ENCODE assay signal across 15 cellular contexts in the genomic region with DNA sequence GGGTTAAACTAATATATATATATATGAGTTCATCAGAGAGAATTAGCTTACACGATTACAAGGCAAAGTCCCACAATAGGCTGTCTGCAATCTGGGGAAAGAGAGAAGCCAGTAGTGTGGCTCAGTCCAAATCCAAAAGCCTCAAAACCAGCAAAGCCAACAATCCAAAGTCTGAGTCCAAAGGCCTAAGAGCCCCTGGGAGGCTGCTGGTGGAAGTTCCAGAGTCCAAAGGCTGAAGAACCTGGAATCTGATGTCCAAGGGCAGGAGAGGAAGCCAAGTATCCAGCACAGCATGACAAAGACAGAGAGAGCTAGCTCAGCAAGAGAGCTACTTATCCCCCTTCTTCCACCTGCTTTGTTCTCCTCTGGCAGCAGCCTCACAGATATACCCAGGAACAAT.
DNase-seq lines count a peak whose midpoint lies in the region; ATAC-seq, FAIRE-seq and TF ChIP-seq lines count a peak whose summit lies in the region.
"Had no signal": no experiment of that assay in that cellular context is flagged by ENCODE, and none has a peak within 500 bp of the region (broad histone marks: within the 10 kb centered on the region; RNA-seq: fewer than 3 reads in every experiment).

No MANE protein-coding gene starts in this region.

- no peaks in the 10 kb centered on the region for H3K79me2 ChIP-seq in PC-3 (ENCODE audit: low read length)

- no peak overlapping the region for H3K9ac ChIP-seq in PC-3 (ENCODE audit: low read length)
- H3K9ac ChIP-seq: BLaER1 treated with 17β-estradiol and CSF1 and Interleukin-3, amounts not matched to agents 10 nM and 100 nM had no signal

- no peaks in the 10 kb centered on the region for H3K27me3 ChIP-seq in small intestine (ENCODE audit: control insufficient read depth in 2 of 2, insufficient read depth in 2 of 2, low read length in 2 of 2)
- H3K27me3 ChIP-seq in PC-3 (ENCODE audit: low read length), result no peaks in the 10 kb centered on the region
- H3K27me3 ChIP-seq: BLaER1 treated with 17β-estradiol and CSF1 and Interleukin-3, amounts not matched to agents 10 nM and 100 nM had no signal

- H3K4me1 ChIP-seq in small intestine (ENCODE audit: control insufficient read depth in 2 of 2, insufficient read depth in 1 of 2, low read depth in 1 of 2, low read length in 1 of 2) (no peaks in the 10 kb centered on the region), PC-3 (ENCODE audit: insufficient read depth, low read length) (no peaks in the 10 kb centered on the region)

- H3K4me3 ChIP-seq in small intestine (ENCODE audit: low read depth in 1 of 2, low read length in 2 of 2) (no peak overlapping the region), PC-3 (ENCODE audit: low read length) (no peak overlapping the region)
- H3K4me3 ChIP-seq: BLaER1 treated with 17β-estradiol and CSF1 and Interleukin-3, amounts not matched to agents 10 nM and 100 nM; GM12878 had no signal

- BruUV-seq in PC-3 (replicated peaks; lab: Mats Ljungman, UMichigan), result no TSS peak

- H4K20me1 ChIP-seq in PC-3 (ENCODE audit: low read length), result no peaks in the 10 kb centered on the region
- H4K20me1 ChIP-seq: BLaER1 treated with 17β-estradiol and CSF1 and Interleukin-3, amounts not matched to agents 10 nM and 100 nM had no signal

- H3F3A ChIP-seq in PC-3 (ENCODE audit: low read length, unreplicated experiment), result no peaks in the 10 kb centered on the region

- no peaks in the 10 kb centered on the region for H3K9me3 ChIP-seq in small intestine (ENCODE audit: control insufficient read depth, low read depth)
- no peaks in the 10 kb centered on the region for H3K9me3 ChIP-seq in PC-3 (ENCODE audit: low read length)

- no peak for TF ChIP-seq CTCF in PC-3 (conservative IDR thresholded peaks at IDR 0.05; ENCODE audit: low read depth, low read length)

- H3K27ac ChIP-seq in small intestine (ENCODE audit: low read depth in 1 of 2, low read length in 1 of 2) (no peak overlapping the region), PC-3 (ENCODE audit: low read length) (no peak overlapping the region)
- H3K27ac ChIP-seq: BLaER1 treated with 17β-estradiol and CSF1 and Interleukin-3, amounts not matched to agents 10 nM and 100 nM had no signal

- DNase-seq in G401 (ENCODE audit: low spot score) (peak; percentile 17), NCI-H69 (lab: John Stamatoyannopoulos, UW) (peak; percentile 11), left lobe of liver (ENCODE audit: low spot score) (no peak), small intestine (peak; percentile 76), occipital lobe (lab: John Stamatoyannopoulos, UW) (no peak), PC-3 (no peak), SIG-M5 treated with dmso at 0.1 percent for 504 hours (lab: John Stamatoyannopoulos, UW; ENCODE audit: unreplicated experiment) (no peak)
- DNase-seq: Calu3; CD8-positive, alpha-beta T cell; DMS79 treated with DMSO at 0.1 percent for 48 hours; H9 had no signal

- FAIRE-seq in small intestine (lab: Jason Lieb, UNC), result no peak
- FAIRE-seq: GM12878, GM19239, H1 had no signal

- 31 to 61% (median 35%) methylated on average over 1 of the region's 1 CpG for WGBS in small intestine, 3 donors

- no peak overlapping the region for H2AFZ ChIP-seq in PC-3 (ENCODE audit: low read length)

- H3K9me2 ChIP-seq in PC-3 (replicated peaks; ENCODE audit: low read length), result no peaks in the 10 kb centered on the region

- in situ Hi-C loops in G401 (cut with HindIII; ENCODE audit: low sequenced_read_pairs), result no loop called here

- CTCF ChIA-PET in PC-3 (lab: Charles Lee), result no interaction called here

- intact Hi-C loops in PC-3 (cut with micrococcal nuclease), result no loop called here

- POLR2A ChIA-PET in PC-3 (lab: Charles Lee; ENCODE audit: unreplicated experiment), result interaction anchor here (0.6 kb wide), 1 partner anchor 650 kb away, joined by 5 read pairs; no protein-coding TSS in a partner anchor

- no peak overlapping the region for H3K4me2 ChIP-seq in PC-3 (ENCODE audit: low read length)
- H3K4me2 ChIP-seq: BLaER1 treated with 17β-estradiol and CSF1 and Interleukin-3, amounts not matched to agents 10 nM and 100 nM had no signal

- H3K36me3 ChIP-seq in small intestine (ENCODE audit: control insufficient read depth in 2 of 2, insufficient read depth in 2 of 2, low read length in 2 of 2) (no peaks in the 10 kb centered on the region), PC-3 (ENCODE audit: low read depth, low read length) (no peaks in the 10 kb centered on the region)
- H3K36me3 ChIP-seq: BLaER1 treated with 17β-estradiol and CSF1 and Interleukin-3, amounts not matched to agents 10 nM and 100 nM had no signal

- ATAC-seq in left lobe of liver, result peak; percentile 49
- no peak for ATAC-seq in PC-3
- ATAC-seq: CD8-positive, alpha-beta T cell; GM12878 had no signal

Comparison
In these comparisons a context has a peak if more than half of its experiments do, and no peak if none do; other contexts are left out.
1. DNase-seq: peak in G401 (single experiment), NCI-H69 (single experiment) and small intestine (single experiment); none in left lobe of liver (single experiment), occipital lobe (single experiment), PC-3 (single experiment) and SIG-M5 treated with dmso at 0.1 percent for 504 hours (single experiment).